In the genomic region with DNA sequence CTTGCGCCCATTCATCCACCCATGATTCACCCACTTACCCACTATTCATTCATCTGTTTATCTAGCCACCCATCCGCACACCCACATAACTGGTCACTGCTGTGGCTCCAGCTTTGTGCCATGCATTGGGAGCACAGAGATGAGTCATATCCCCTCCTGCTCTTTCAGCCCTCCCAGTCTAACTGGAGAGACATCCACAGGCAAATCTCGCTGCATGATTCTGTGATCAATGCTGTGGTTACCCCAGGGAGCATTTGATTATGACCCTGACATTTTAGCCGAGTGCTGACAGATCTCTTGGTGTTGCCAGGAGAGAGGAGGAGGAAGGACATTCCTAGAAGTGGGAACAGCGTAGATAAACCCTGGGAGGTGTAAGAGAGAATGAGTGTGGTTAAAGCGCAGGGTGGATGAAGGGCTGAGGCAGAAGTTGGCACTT, we compare ENCODE assay signal across 14 cellular contexts. TPM values are rescaled to one million over a fixed set of nuclear protein-coding genes. Genes with fewer than 3 reads are reported as not detected.
A peak's percentile ranks its signal among the peaks of the same experiment; 100 is the strongest.
DNase-seq lines count a peak whose midpoint lies in the region; ATAC-seq, FAIRE-seq and TF ChIP-seq lines count a peak whose summit lies in the region.
"Had no signal": no experiment of that assay in that cellular context is flagged by ENCODE, and none has a peak within 500 bp of the region (broad histone marks: within the 10 kb centered on the region; RNA-seq: fewer than 3 reads in every experiment).

No MANE protein-coding gene starts in this region.

- H3K36me3 ChIP-seq in RWPE2 (ENCODE audit: low read depth), result no peaks in the 10 kb centered on the region
- H3K36me3 ChIP-seq in spleen, result no peaks in the 10 kb centered on the region

- no peak for TF ChIP-seq POLR2A in H54 (IDR thresholded peaks at IDR 0.05; ENCODE audit: low read depth, low read length)
- no peak for TF ChIP-seq POLR2A in spleen (IDR thresholded peaks at IDR 0.05)

- intact Hi-C loops in spleen (cut with DNase I; ENCODE audit: low total_unique reads), result no loop called here

- H3K4me3 ChIP-seq in RWPE2 (ENCODE audit: severe bottlenecking) (no peak overlapping the region), epithelial cell of proximal tubule (ENCODE audit: low read depth, low read length) (no peak overlapping the region), spleen (no peak overlapping the region)

- H3K27me3 ChIP-seq in RWPE2 (ENCODE audit: insufficient read depth, poor library complexity, severe bottlenecking) (no peaks in the 10 kb centered on the region), spleen (replicated peaks in 1 of 7) (no peaks in the 10 kb centered on the region)

- H3K27ac ChIP-seq in RWPE2 (ENCODE audit: poor library complexity, severe bottlenecking) (peak overlapping the region; percentile 69), spleen (no peak overlapping the region)

- peak; percentile 70 for ATAC-seq in RWPE2 (ENCODE audit: low read depth)
- ATAC-seq in HG03442 (IDR thresholded peaks at IDR 0.05; ENCODE audit: unreplicated experiment), result no peak
- ATAC-seq: activated T-cell treated with anti-CD3 and anti-CD28 coated beads, Interleukin-2, amount 50 U/mL, for 4 hours had no signal

- no peaks in the 10 kb centered on the region for H3K9me3 ChIP-seq in RWPE2 (ENCODE audit: severe bottlenecking)
- no peaks in the 10 kb centered on the region for H3K9me3 ChIP-seq in spleen

- no peak for FAIRE-seq in H54 (lab: Jason Lieb, UNC)
- FAIRE-seq: colon, TTC549 had no signal

- TF ChIP-seq CTCF in RWPE2 (IDR thresholded peaks at IDR 0.05; ENCODE audit: poor library complexity, severe bottlenecking), result no peak
- no peak for TF ChIP-seq CTCF in epithelial cell of proximal tubule (conservative IDR thresholded peaks at IDR 0.05; ENCODE audit: low read depth, low read length)
- no peak for TF ChIP-seq CTCF in spleen (IDR thresholded peaks at IDR 0.05 in 8 of 11, conservative IDR thresholded peaks at IDR 0.05 in 3 of 11)

- WGBS in spleen, 5 donors, result 62 to 85% (median 74%) methylated on average over 5 to 6 of the region's 6 CpGs

- peak; percentile 30 for DNase-seq in H54 (ENCODE audit: insufficient read length, low spot score)
- no peak for DNase-seq in RWPE2 (ENCODE audit: low spot score)
- peak; percentile 63 for DNase-seq in epithelial cell of proximal tubule (ENCODE audit: low read depth)
- DNase-seq in spleen, result peak; percentile 13
- no peak for DNase-seq in DMS153 treated with DMSO at 0.1 percent for 48 hours (lab: John Stamatoyannopoulos, UW; ENCODE audit: unreplicated experiment)
- DNase-seq in activated CD8-positive, alpha-beta memory T cell treated with anti-CD3 and anti-CD28 coated beads, Interleukin-2, amount 50 U/mL, for 48 hours, result no peak
- DNase-seq: activated T-cell treated with anti-CD3 and anti-CD28 coated beads, Interleukin-2, amount 50 U/mL, for 4 hours; GF-D8; naive B cell; NCI-H1436 treated with DMSO at 0.1 percent for 48 hours; stimulated activated naive CD4-positive, alpha-beta T cell had no signal

- H3K4me1 ChIP-seq in RWPE2 (ENCODE audit: insufficient read depth, poor library complexity, severe bottlenecking) (no peaks in the 10 kb centered on the region), spleen (no peaks in the 10 kb centered on the region)

RNA-seq across cellular contexts. Expression of gene PORCN, which starts 10.4 kb away (rescaled TPM):
- total RNA-seq in epithelial cell of proximal tubule, result 6.6 and 18.7 TPM in 2 replicates
- total RNA-seq in spleen, result 10 to 100 TPM in 5 of 7 donors, 1 to 10 TPM in 2; 9.8 to 20.8 (median 14.2) TPM
- 1 to 10 TPM; 5.0 to 8.8 (median 7.3) TPM for polyA plus RNA-seq in spleen

RNA-seq across cellular contexts. Expression of gene FTSJ1, which starts 22.4 kb away (rescaled TPM):
- 63.5 and 113 TPM in 2 replicates for total RNA-seq in epithelial cell of proximal tubule
- total RNA-seq in spleen, result 10 to 100 TPM; 27.1 to 58.6 (median 38.5) TPM
- 10 to 100 TPM; 36.6 to 47.4 (median 41.0) TPM for polyA plus RNA-seq in spleen

RNA-seq across cellular contexts. Expression of gene EBP, which starts 23.2 kb away (rescaled TPM):
- total RNA-seq in epithelial cell of proximal tubule (93.7 and 190 TPM in 2 replicates), spleen (10 to 100 TPM; 25.1 to 36.3 (median 32.0) TPM)
- 10 to 100 TPM; 46.4 to 62.3 (median 57.8) TPM for polyA plus RNA-seq in spleen

RNA-seq across cellular contexts. Expression of gene SLC38A5, which starts 28.3 kb away (rescaled TPM):
- 15.7 and 71.3 TPM in 2 replicates for total RNA-seq in epithelial cell of proximal tubule
- 10 to 100 TPM; 11.3 to 57.4 (median 21.1) TPM for total RNA-seq in spleen
- polyA plus RNA-seq in spleen, result 10 to 100 TPM; 20.2 to 30.4 (median 23.5) TPM

RNA-seq across cellular contexts. Expression of gene TBC1D25, which starts 41.1 kb away (rescaled TPM):
- total RNA-seq in epithelial cell of proximal tubule (7.4 and 10.7 TPM in 2 replicates), spleen (10 to 100 TPM; 12.4 to 19.1 (median 16.2) TPM)
- polyA plus RNA-seq in spleen, result 1 to 10 TPM; 4.0 to 8.3 (median 6.1) TPM

Comparison
In these comparisons a context has a peak if more than half of its experiments do, and no peak if none do; other contexts are left out.
1. DNase-seq: peak in H54 (single experiment), epithelial cell of proximal tubule (single experiment) and spleen (single experiment); none in RWPE2 (single experiment), DMS153 treated with DMSO at 0.1 percent for 48 hours (single experiment) and activated CD8-positive, alpha-beta memory T cell treated with anti-CD3 and anti-CD28 coated beads, Interleukin-2, amount 50 U/mL, for 48 hours (single experiment).